Comparison of ENCODE assay signal across 9 cellular contexts in the genomic region with DNA sequence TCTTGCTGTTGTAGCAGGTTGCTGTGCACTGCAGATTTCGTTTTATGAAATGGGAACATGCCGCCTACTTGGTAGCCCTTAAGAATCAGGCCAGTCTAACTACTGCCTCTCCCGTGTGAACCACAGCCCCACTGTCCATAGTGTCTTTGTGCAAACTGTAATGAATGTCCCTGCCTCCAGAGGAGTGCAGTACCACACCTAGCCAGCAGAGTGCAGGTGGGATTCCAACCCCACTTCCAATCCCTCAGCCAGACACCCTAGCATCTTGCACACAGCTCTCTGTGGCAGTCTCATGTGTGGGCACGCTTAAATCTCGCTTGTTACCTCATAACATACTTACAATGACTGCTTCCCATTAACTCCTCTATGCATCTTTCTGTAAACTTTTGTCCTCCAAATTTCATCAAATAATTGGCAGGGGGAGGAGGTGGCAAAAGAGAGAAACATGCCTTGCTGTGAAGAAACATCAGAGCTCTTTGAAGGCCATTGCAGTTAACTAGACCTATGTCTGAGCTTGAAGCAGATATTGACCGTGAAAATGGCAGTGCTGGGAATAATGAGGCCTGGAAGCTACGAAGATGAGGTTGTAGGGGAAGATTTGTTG. TPM values are rescaled to one million over a fixed set of nuclear protein-coding genes. Genes with fewer than 3 reads are reported as not detected.
A peak's percentile ranks its signal among the peaks of the same experiment; 100 is the strongest.
DNase-seq lines count a peak whose midpoint lies in the region; ATAC-seq, FAIRE-seq and TF ChIP-seq lines count a peak whose summit lies in the region.
"Had no signal": no experiment of that assay in that cellular context is flagged by ENCODE, and none has a peak within 500 bp of the region (broad histone marks: within the 10 kb centered on the region; RNA-seq: fewer than 3 reads in every experiment).

No MANE protein-coding gene starts in this region.

- no peak for FAIRE-seq in D721Med (lab: Jason Lieb, UNC)

- no peak overlapping the region for H3K4me3 ChIP-seq in kidney epithelial cell (ENCODE audit: low read depth, low read length)

- ATAC-seq in GM21367 (IDR thresholded peaks at IDR 0.05; ENCODE audit: unreplicated experiment) = peak; percentile 51
- peak; percentile 63 for ATAC-seq in stimulated activated naive CD8-positive, alpha-beta T cell treated with anti-CD3 and anti-CD28 coated beads, Interleukin-15, Interleukin-2, amounts not matched to agents 100 U/mL and 50 U/mL, for 24 hours

- TF ChIP-seq CTCF in D721Med (IDR thresholded peaks at IDR 0.05; ENCODE audit: insufficient read depth, missing control alignments) = peak; percentile 2
- peak; percentile 87 for TF ChIP-seq CTCF in kidney epithelial cell (IDR thresholded peaks at IDR 0.05; ENCODE audit: insufficient read depth, low read length, poor library complexity, severe bottlenecking)

- no peaks in the 10 kb centered on the region for H3K36me3 ChIP-seq in kidney epithelial cell (ENCODE audit: control insufficient read depth, insufficient read depth, low read length)

- DNase-seq in D721Med (ENCODE audit: insufficient read length, low spot score) = no peak
- DNase-seq in NCI-H1930 (lab: John Stamatoyannopoulos, UW) = peak; percentile 7 to 24
- DNase-seq in activated T-helper 9 cell treated with anti-CD3 and anti-CD28 coated beads, Interleukin-2, amount 50 U/mL, for 16 hours (ENCODE audit: low read depth) = peak; percentile 10
- DNase-seq in kidney epithelial cell (ENCODE audit: low read depth) = no peak
- peak; percentile 57 for DNase-seq in stimulated activated naive CD8-positive, alpha-beta T cell treated with anti-CD3 and anti-CD28 coated beads, Interleukin-15, Interleukin-2, amounts not matched to agents 100 U/mL and 50 U/mL, for 24 hours
- DNase-seq in pons (ENCODE audit: low spot score) = no peak
- DNase-seq in CD1c-positive myeloid dendritic cell (ENCODE audit: extremely low spot score) = no peak

- no peaks in the 10 kb centered on the region for H3K27me3 ChIP-seq in kidney epithelial cell (ENCODE audit: control insufficient read depth, insufficient read depth, low read length)

RNA-seq across cellular contexts. Expression of a gene that starts 47.2 kb away (rescaled TPM):
- total RNA-seq in kidney epithelial cell = 0.14 TPM in 1 of 2 replicates, not detected in the other
- total RNA-seq: M059J had no signal

RNA-seq across cellular contexts. Expression of a gene that starts 47.4 kb away (rescaled TPM):
- 6.3 and 7.5 TPM in 2 replicates for total RNA-seq in kidney epithelial cell

Comparison
In these comparisons a context has a peak if more than half of its experiments do, and no peak if none do; other contexts are left out.
1. DNase-seq: peak in NCI-H1930 (2 of 2), activated T-helper 9 cell treated with anti-CD3 and anti-CD28 coated beads, Interleukin-2, amount 50 U/mL, for 16 hours (single experiment) and stimulated activated naive CD8-positive, alpha-beta T cell treated with anti-CD3 and anti-CD28 coated beads, Interleukin-15, Interleukin-2, amounts not matched to agents 100 U/mL and 50 U/mL, for 24 hours (single experiment); none in D721Med (single experiment), kidney epithelial cell (single experiment), pons (single experiment) and CD1c-positive myeloid dendritic cell (single experiment).